In genomic region chr20:63017826-63018411, GRCh38 we compare ENCODE assay signal across 33 cellular contexts. TPM values are rescaled to one million over a fixed set of nuclear protein-coding genes. Genes with fewer than 3 reads are reported as not detected.
DNase-seq lines count a peak whose midpoint lies in the region; ATAC-seq, FAIRE-seq and TF ChIP-seq lines count a peak whose summit lies in the region.
"Had no signal": no experiment of that assay in that cellular context is flagged by ENCODE, and none has a peak within 500 bp of the region (broad histone marks: within the 10 kb centered on the region; RNA-seq: fewer than 3 reads in every experiment).

No MANE protein-coding gene starts in this region.

- no peaks in the 10 kb centered on the region for H3K27me3 Mint-ChIP-seq in Caco-2 (ENCODE audit: insufficient read depth, unreplicated experiment)
- H3K27me3 Mint-ChIP-seq in stimulated activated memory B cell treated with anti-CD40 and anti-IgM and Interleukin-4, amounts not matched to agents 10 μg/mL and 1 μg/mL and 100 μg/mL, for 72 hours = peaks cover 99% of the 10 kb centered on the region

- BruUV-seq in Caco-2 (replicated peaks; lab: Mats Ljungman, UMichigan) = no TSS peak

- no peak for TF ChIP-seq EP300 in sigmoid colon (IDR thresholded peaks at IDR 0.05)

- H3K27ac ChIP-seq in kidney (ENCODE audit: low read depth in 2 of 2, low read length in 2 of 2) (no peak overlapping the region), sigmoid colon (no peak overlapping the region)
- H3K27ac ChIP-seq: dorsolateral prefrontal cortex, PC-9, stomach, VCaP had no signal

- POLR2A ChIA-PET in Caco-2 (lab: Charles Lee) = no interaction called here

- CTCF ChIA-PET in Caco-2 (lab: Charles Lee) = interaction anchor here (0.9 to 2.9 kb wide), 2 partner anchors 9 to 46 kb away, joined by 4 to 24 read pairs; no protein-coding TSS in a partner anchor

- H3K9me3 Mint-ChIP-seq in Caco-2 (ENCODE audit: unreplicated experiment) = peaks cover 24% of the 10 kb centered on the region
- H3K9me3 Mint-ChIP-seq in stimulated activated memory B cell treated with anti-CD40 and anti-IgM and Interleukin-4, amounts not matched to agents 10 μg/mL and 1 μg/mL and 100 μg/mL, for 72 hours = peaks cover 23% of the 10 kb centered on the region

- H3K4me3 ChIP-seq in Caco-2 (ENCODE audit: low read depth, low read length) (no peak overlapping the region), kidney (ENCODE audit: low read length in 2 of 2) (no peak overlapping the region), sigmoid colon (no peak overlapping the region)
- H3K4me3 ChIP-seq: dorsolateral prefrontal cortex, MG63, mucosa of descending colon, PC-9, stomach had no signal

- H3K4me3 Mint-ChIP-seq in Caco-2 (ENCODE audit: unreplicated experiment) = no peak overlapping the region
- H3K4me3 Mint-ChIP-seq in stimulated activated memory B cell treated with anti-CD40 and anti-IgM and Interleukin-4, amounts not matched to agents 10 μg/mL and 1 μg/mL and 100 μg/mL, for 72 hours = no peak overlapping the region
- H3K4me3 Mint-ChIP-seq: activated CD8-positive, alpha-beta T cell treated with anti-CD3 and anti-CD28 coated beads, Interleukin-2, amount 10 ng/mL, durations not matched to agents 7 days and 5 days; activated naive CD4-positive, alpha-beta T cell treated with anti-CD3 and anti-CD28 coated beads for 36 hours; brain; CD4-positive, CD25-positive, alpha-beta regulatory T cell; H9; nephron had no signal

- peak overlapping the region; percentile 95 for H3K27ac Mint-ChIP-seq in Caco-2 (ENCODE audit: unreplicated experiment)
- H3K27ac Mint-ChIP-seq in stimulated activated memory B cell treated with anti-CD40 and anti-IgM and Interleukin-4, amounts not matched to agents 10 μg/mL and 1 μg/mL and 100 μg/mL, for 72 hours = no peak overlapping the region
- H3K27ac Mint-ChIP-seq: activated CD8-positive, alpha-beta T cell treated with anti-CD3 and anti-CD28 coated beads, Interleukin-2, amount 10 ng/mL, durations not matched to agents 7 days and 5 days; activated naive CD4-positive, alpha-beta T cell treated with anti-CD3 and anti-CD28 coated beads for 36 hours; brain; nephron had no signal

- H3K9ac ChIP-seq in kidney (ENCODE audit: low read length in 2 of 2) = no peak overlapping the region

- peak; percentile 18; the same call in 2 of the 3 replicates for ATAC-seq in SK-N-SH treated with all-trans-retinoic acid at 6 μM for 48 hours
- peak; percentile 17 for ATAC-seq in stimulated activated memory B cell treated with anti-CD40 and anti-IgM and Interleukin-4, amounts not matched to agents 10 μg/mL and 1 μg/mL and 100 μg/mL, for 72 hours
- ATAC-seq: activated CD8-positive, alpha-beta T cell treated with anti-CD3 and anti-CD28 coated beads, Interleukin-2, amount 10 ng/mL, durations not matched to agents 7 days and 5 days; mucosa of descending colon had no signal

- WGBS in sigmoid colon, 2 donors = 84 to 90% methylated on average over 25 of the region's 25 CpGs

- no peak for TF ChIP-seq CTCF in Caco-2 (IDR thresholded peaks at IDR 0.05; ENCODE audit: insufficient read depth in 1 of 2, low read depth in 1 of 2, low read length in 1 of 2, severe bottlenecking in 1 of 2, unreplicated experiment in 1 of 2)
- no peak for TF ChIP-seq CTCF in kidney (IDR thresholded peaks at IDR 0.05; ENCODE audit: borderline replicate concordance, extremely low read depth, insufficient read depth)
- no peak for TF ChIP-seq CTCF in sigmoid colon (IDR thresholded peaks at IDR 0.05)

- H3K4me1 ChIP-seq in Caco-2 (peaks cover 82% of the 10 kb centered on the region), kidney (ENCODE audit: control insufficient read depth in 1 of 2, insufficient read depth in 1 of 2, low read depth in 1 of 2, low read length in 2 of 2) (no peaks in the 10 kb centered on the region), sigmoid colon (no peaks in the 10 kb centered on the region)
- H3K4me1 ChIP-seq: stomach had no signal

- no peak for TF ChIP-seq POLR2A in sigmoid colon (IDR thresholded peaks at IDR 0.05)

- peaks cover 24% of the 10 kb centered on the region for H3K36me3 Mint-ChIP-seq in Caco-2 (ENCODE audit: insufficient read depth, unreplicated experiment)
- H3K36me3 Mint-ChIP-seq in stimulated activated memory B cell treated with anti-CD40 and anti-IgM and Interleukin-4, amounts not matched to agents 10 μg/mL and 1 μg/mL and 100 μg/mL, for 72 hours = peaks cover 18% of the 10 kb centered on the region

- DNase-seq in Caco-2 (peak in 1 of 2 experiments; percentile 48), kidney (peak; percentile 50), sigmoid colon (no peak), DMS153 (lab: John Stamatoyannopoulos, UW) (no peak), A172 (ENCODE audit: low spot score) (no peak)
- DNase-seq: activated CD4-positive, alpha-beta T cell treated with anti-CD3 and anti-CD28 coated beads for 4 hours; activated CD8-positive, alpha-beta T cell treated with anti-CD3 and anti-CD28 coated beads, Interleukin-2, amount 10 ng/mL, durations not matched to agents 7 days and 5 days; activated naive CD4-positive, alpha-beta T cell treated with anti-CD3 and anti-CD28 coated beads for 36 hours; CD4-positive, CD25-positive, alpha-beta regulatory T cell; KBM-7; mammary epithelial cell; MG63; NCI-H2029 treated with DMSO at 0.1 percent for 48 hours; NCI-H526; PC-9; SHP77 treated with DMSO at 0.1 percent for 48 hours; small intestine; stomach; T1000 had no signal

- H3K36me3 ChIP-seq in Caco-2 (ENCODE audit: control insufficient read depth, insufficient read depth, low read length) = no peaks in the 10 kb centered on the region; the same call in 1 of the 2 replicates
- no peaks in the 10 kb centered on the region for H3K36me3 ChIP-seq in kidney (ENCODE audit: control insufficient read depth in 1 of 2, insufficient read depth in 2 of 2, low read length in 2 of 2)
- no peaks in the 10 kb centered on the region for H3K36me3 ChIP-seq in sigmoid colon
- H3K36me3 ChIP-seq: MG63, stomach had no signal

- H3K9me3 ChIP-seq in Caco-2 = peaks cover 4% of the 10 kb centered on the region
- peaks cover 0 to 12% of the 10 kb centered on the region in 2 donors for H3K9me3 ChIP-seq in kidney (ENCODE audit: control insufficient read depth in 1 of 2, low read length in 2 of 2)
- peaks cover 0 to 15% (median 5%) of the 10 kb centered on the region in 4 donors for H3K9me3 ChIP-seq in sigmoid colon
- H3K9me3 ChIP-seq: mucosa of descending colon had no signal

- H3K4me1 Mint-ChIP-seq in Caco-2 (ENCODE audit: low read depth, unreplicated experiment) = peaks cover 66% of the 10 kb centered on the region
- no peaks in the 10 kb centered on the region for H3K4me1 Mint-ChIP-seq in stimulated activated memory B cell treated with anti-CD40 and anti-IgM and Interleukin-4, amounts not matched to agents 10 μg/mL and 1 μg/mL and 100 μg/mL, for 72 hours
- H3K4me1 Mint-ChIP-seq: CD4-positive, CD25-positive, alpha-beta regulatory T cell had no signal

- H3K27me3 ChIP-seq in Caco-2 (replicated peaks; ENCODE audit: control insufficient read depth, insufficient read depth, low read length) = no peaks in the 10 kb centered on the region
- H3K27me3 ChIP-seq in sigmoid colon = peaks cover 28 to 91% (median 70%) of the 10 kb centered on the region in 3 donors

- intact Hi-C loops in Caco-2 (cut with micrococcal nuclease; ENCODE audit: unreplicated experiment) (no loop called here), kidney (cut with DNase I) (no loop called here), sigmoid colon (cut with DNase I) (no loop called here)

- no peak for FAIRE-seq in kidney (lab: Jason Lieb, UNC)
- FAIRE-seq: frontal cortex, GM18507, HTR-8/SVneo, small intestine had no signal

TF ChIP-seq in SK-N-SH treated with all-trans-retinoic acid at 6 μM for 48 hours, 23 proteins besides CTCF, POLR2A, EP300 and RAD21 (continues in another document):
- TF ChIP-seq ZNF565 (CRISPR knock-in tag; conservative IDR thresholded peaks at IDR 0.05; ENCODE audit: low read depth) = no peak
- TF ChIP-seq ZFP30 (CRISPR knock-in tag; IDR thresholded peaks at IDR 0.05) = no peak
- TF ChIP-seq ARNTL (CRISPR knock-in tag; IDR thresholded peaks at IDR 0.05; ENCODE audit: borderline replicate concordance, low read depth) = no peak
- TF ChIP-seq ZFP3 (CRISPR knock-in tag; IDR thresholded peaks at IDR 0.05) = no peak
- no peak for TF ChIP-seq BACH2 (CRISPR knock-in tag; IDR thresholded peaks at IDR 0.05; ENCODE audit: borderline replicate concordance)
- TF ChIP-seq CSDC2 (CRISPR knock-in tag; IDR thresholded peaks at IDR 0.05) = no peak
- TF ChIP-seq ESRRG (CRISPR knock-in tag; IDR thresholded peaks at IDR 0.05) = no peak
- no peak for TF ChIP-seq TOX (CRISPR knock-in tag; IDR thresholded peaks at IDR 0.05; ENCODE audit: borderline replicate concordance)
- TF ChIP-seq TSHZ2 (CRISPR knock-in tag; IDR thresholded peaks at IDR 0.05) = no peak
- no peak for TF ChIP-seq ZC3H10 (CRISPR knock-in tag; IDR thresholded peaks at IDR 0.05)

RNA-seq across cellular contexts. Expression of gene BHLHE23, which starts 11.2 kb away (rescaled TPM):
- total RNA-seq in Caco-2 (2022) (0.49 and 0.95 TPM in 2 replicates), kidney (not detected), sigmoid colon (not detected)
- polyA plus RNA-seq in kidney (ENCODE audit: insufficient read depth, low read depth, low replicate concordance) (not detected), sigmoid colon (not detected)
- total RNA-seq in A172 (2014; rRNA removed; shearing (Covaris generic)) = not detected in 2 replicates
- total RNA-seq: activated CD8-positive, alpha-beta T cell treated with anti-CD3 and anti-CD28 coated beads, Interleukin-2, amount 10 ng/mL, durations not matched to agents 7 days and 5 days; activated naive CD4-positive, alpha-beta T cell treated with anti-CD3 and anti-CD28 coated beads for 36 hours; CD4-positive, CD25-positive, alpha-beta regulatory T cell; cerebellum; dorsolateral prefrontal cortex; frontal cortex; mammary epithelial cell; mucosa of descending colon; osteoblast; PC-9 had no signal
- polyA plus RNA-seq: adipose tissue; CD4-positive, CD25-positive, alpha-beta regulatory T cell; mammary epithelial cell; small intestine; stomach had no signal
